ENCODE assay signal across 33 cellular contexts in genomic region chr7:1595027-1595426, GRCh38. TPM values are rescaled to one million over a fixed set of nuclear protein-coding genes. Genes with fewer than 3 reads are reported as not detected.
"Had no signal": no experiment of that assay in that cellular context is flagged by ENCODE, and none has a peak within 500 bp of the region (broad histone marks: within the 10 kb centered on the region; RNA-seq: fewer than 3 reads in every experiment).

No MANE protein-coding gene starts in this region.

- H3K4me1 ChIP-seq: adrenal gland, body of pancreas, breast epithelium had no signal

- H3K4me3 ChIP-seq: adrenal gland, body of pancreas, breast epithelium had no signal

- H3K4me3 Mint-ChIP-seq: activated B cell treated with CpG ODN at 0.5 μM for 24 hours; activated CD4-positive, alpha-beta memory T cell treated with anti-CD3 and anti-CD28 coated beads for 36 hours; activated CD4-positive, alpha-beta T cell treated with anti-CD3 and anti-CD28 coated beads, Interleukin-2, amount 10 ng/mL, durations not matched to agents 24 days and 14 days; activated CD8-positive, alpha-beta memory T cell treated with anti-CD3 and anti-CD28 coated beads, Interleukin-2, amount 10 ng/mL, durations not matched to agents 7 days and 5 days; activated CD8-positive, alpha-beta T cell treated with anti-CD3 and anti-CD28 coated beads, Interleukin-2, amount 10 ng/mL, durations not matched to agents 7 days and 5 days; activated naive CD4-positive, alpha-beta T cell treated with anti-CD3 and anti-CD28 coated beads for 36 hours; activated naive CD8-positive, alpha-beta T cell treated with anti-CD3 and anti-CD28 coated beads for 36 hours; activated T-cell treated with anti-CD3 and anti-CD28 coated beads, Interleukin-2, amount 50 U/mL, for 24 hours; T-helper 2 cell treated with Interferon-gamma antibody and Interleukin-4, amounts not matched to agents 5 μg/mL and 100 μg/mL, for 36 hours had no signal

- FAIRE-seq: astrocyte, TTC549 had no signal

- H3K9me3 ChIP-seq: adrenal gland, body of pancreas, breast epithelium had no signal

- ATAC-seq: activated CD8-positive, alpha-beta memory T cell treated with anti-CD3 and anti-CD28 coated beads, Interleukin-2, amount 10 ng/mL, durations not matched to agents 7 days and 5 days; activated CD8-positive, alpha-beta T cell treated with anti-CD3 and anti-CD28 coated beads, Interleukin-2, amount 10 ng/mL, durations not matched to agents 7 days and 5 days; activated naive CD4-positive, alpha-beta T cell treated with anti-CD3 and anti-CD28 coated beads, Interleukin-2, amount 50 U/mL, for 72 hours; body of pancreas had no signal

- H3K36me3 ChIP-seq: adrenal gland, brain microvascular endothelial cell, breast epithelium had no signal

- H3K27ac Mint-ChIP-seq: activated B cell treated with CpG ODN at 0.5 μM for 24 hours; activated CD4-positive, alpha-beta memory T cell treated with anti-CD3 and anti-CD28 coated beads for 36 hours; activated CD4-positive, alpha-beta T cell treated with anti-CD3 and anti-CD28 coated beads, Interleukin-2, amount 10 ng/mL, durations not matched to agents 24 days and 14 days; activated CD8-positive, alpha-beta memory T cell treated with anti-CD3 and anti-CD28 coated beads, Interleukin-2, amount 10 ng/mL, durations not matched to agents 7 days and 5 days; activated CD8-positive, alpha-beta T cell treated with anti-CD3 and anti-CD28 coated beads, Interleukin-2, amount 10 ng/mL, durations not matched to agents 7 days and 5 days; activated naive CD4-positive, alpha-beta T cell treated with anti-CD3 and anti-CD28 coated beads for 36 hours; activated naive CD4-positive, alpha-beta T cell treated with anti-CD3 and anti-CD28 coated beads, Interleukin-2, amount 50 U/mL, for 72 hours; activated naive CD8-positive, alpha-beta T cell treated with anti-CD3 and anti-CD28 coated beads for 36 hours; activated T-cell treated with anti-CD3 and anti-CD28 coated beads, Interleukin-2, amount 50 U/mL, for 24 hours; T-helper 2 cell treated with Interferon-gamma antibody and Interleukin-4, amounts not matched to agents 5 μg/mL and 100 μg/mL, for 36 hours had no signal

- H3K36me3 Mint-ChIP-seq: activated CD4-positive, alpha-beta memory T cell treated with anti-CD3 and anti-CD28 coated beads for 36 hours; activated CD8-positive, alpha-beta memory T cell treated with anti-CD3 and anti-CD28 coated beads, Interleukin-2, amount 10 ng/mL, durations not matched to agents 7 days and 5 days; activated naive CD4-positive, alpha-beta T cell treated with anti-CD3 and anti-CD28 coated beads, Interleukin-2, amount 50 U/mL, for 72 hours; activated naive CD8-positive, alpha-beta T cell treated with anti-CD3 and anti-CD28 coated beads for 36 hours had no signal

- H3K9me3 Mint-ChIP-seq: activated B cell treated with CpG ODN at 0.5 μM for 24 hours; activated naive CD4-positive, alpha-beta T cell treated with anti-CD3 and anti-CD28 coated beads for 36 hours; activated naive CD4-positive, alpha-beta T cell treated with anti-CD3 and anti-CD28 coated beads, Interleukin-2, amount 50 U/mL, for 72 hours; activated naive CD8-positive, alpha-beta T cell treated with anti-CD3 and anti-CD28 coated beads for 36 hours; activated T-cell treated with anti-CD3 and anti-CD28 coated beads, Interleukin-2, amount 50 U/mL, for 24 hours; T-helper 2 cell treated with Interferon-gamma antibody and Interleukin-4, amounts not matched to agents 5 μg/mL and 100 μg/mL, for 36 hours had no signal

- H3K27ac ChIP-seq: adrenal gland, body of pancreas, brain microvascular endothelial cell, breast epithelium, VCaP had no signal

- DNase-seq: activated B cell treated with CpG ODN at 0.5 μM for 24 hours; activated CD4-positive, alpha-beta memory T cell treated with anti-CD3 and anti-CD28 coated beads for 36 hours; activated CD4-positive, alpha-beta T cell treated with anti-CD3 and anti-CD28 coated beads for 4 hours; activated CD4-positive, alpha-beta T cell treated with anti-CD3 and anti-CD28 coated beads, Interleukin-2, amount 10 ng/mL, durations not matched to agents 24 days and 14 days; activated CD4-positive, alpha-beta T cell treated with anti-CD3 and anti-CD28 coated beads, Interleukin-2, amount 50 U/mL, for 1 hour; activated CD4-positive, alpha-beta T cell treated with anti-CD3 and anti-CD28 coated beads, Interleukin-2, amount 50 U/mL, for 4 hours; activated CD4-positive, CD25-positive, alpha-beta regulatory T cell treated with anti-CD3 and anti-CD28 coated beads, Interleukin-2, amount 50 U/mL, for 72 hours; activated CD8-positive, alpha-beta memory T cell treated with anti-CD3 and anti-CD28 coated beads for 24 hours; activated CD8-positive, alpha-beta memory T cell treated with anti-CD3 and anti-CD28 coated beads, Interleukin-2, amount 10 ng/mL, durations not matched to agents 7 days and 5 days; activated CD8-positive, alpha-beta memory T cell treated with anti-CD3 and anti-CD28 coated beads, Interleukin-2, amount 50 U/mL, for 48 hours; activated CD8-positive, alpha-beta T cell treated with anti-CD3 and anti-CD28 coated beads, Interleukin-2, amount 10 ng/mL, durations not matched to agents 7 days and 5 days; activated effector memory CD4-positive, alpha-beta T cell treated with anti-CD3 and anti-CD28 coated beads, Interleukin-2, amount 50 U/mL, for 16 hours; activated gamma-delta T cell treated with Interleukin-2 at 50 U/mL for 16 hours; activated naive CD4-positive, alpha-beta T cell; activated naive CD4-positive, alpha-beta T cell treated with anti-CD3 and anti-CD28 coated beads for 36 hours; activated naive CD4-positive, alpha-beta T cell treated with anti-CD3 and anti-CD28 coated beads, Interleukin-2, amount 50 U/mL, for 16 hours; activated naive CD8-positive, alpha-beta T cell treated with anti-CD3 and anti-CD28 coated beads for 36 hours; activated T-cell treated with anti-CD3 and anti-CD28 coated beads, Interleukin-2, amount 50 U/mL, for 24 hours; activated T-cell treated with anti-CD3 and anti-CD28 coated beads, Interleukin-2, amount 50 U/mL, for 48 hours; adrenal gland; amniotic stem cell; body of pancreas; brain microvascular endothelial cell; central memory CD4-positive, alpha-beta T cell; T-helper 2 cell; T-helper 9 cell had no signal

RNA-seq across cellular contexts. Expression of gene TMEM184A, which starts 39.0 kb away (rescaled TPM):
- total RNA-seq: activated B cell treated with CpG ODN at 0.5 μM for 24 hours; activated CD4-positive, alpha-beta memory T cell treated with anti-CD3 and anti-CD28 coated beads for 36 hours; activated CD4-positive, alpha-beta T cell treated with anti-CD3 and anti-CD28 coated beads, Interleukin-2, amount 10 ng/mL, durations not matched to agents 24 days and 14 days; activated CD8-positive, alpha-beta memory T cell treated with anti-CD3 and anti-CD28 coated beads, Interleukin-2, amount 10 ng/mL, durations not matched to agents 7 days and 5 days; activated CD8-positive, alpha-beta T cell treated with anti-CD3 and anti-CD28 coated beads, Interleukin-2, amount 10 ng/mL, durations not matched to agents 7 days and 5 days; T-helper 1 cell treated with Interleukin-12 subunit alpha and Interleukin-12 subunit beta and Interleukin-4 antibody, amounts not matched to agents 30 ng/mL and 1 ng/mL, for 36 hours had no signal
